In the genomic region with DNA sequence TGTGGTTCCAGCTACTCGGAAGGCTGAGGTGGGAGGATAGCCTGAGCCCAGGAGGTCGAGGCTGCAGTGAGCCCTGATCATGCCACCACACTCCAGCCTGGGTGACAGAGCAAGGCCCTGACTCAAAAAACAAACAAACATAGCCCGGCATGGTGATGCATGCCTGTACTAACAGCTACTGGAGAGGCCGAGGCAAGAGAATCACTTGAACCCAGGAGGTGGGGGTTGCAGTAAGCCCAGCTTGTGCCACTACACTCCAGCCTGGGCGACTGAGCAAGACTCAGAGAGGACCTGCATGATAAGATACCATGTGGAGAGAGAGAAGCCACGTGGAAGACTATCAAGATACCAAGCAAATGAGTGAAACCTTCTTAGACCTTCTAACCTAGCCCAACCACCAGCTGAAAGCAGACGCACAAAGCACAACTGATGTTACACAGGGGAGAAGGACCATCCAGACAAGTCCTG, we compare ENCODE assay signal across 1 cellular context.
A peak's percentile ranks its signal among the peaks of the same experiment; 100 is the strongest.
TF ChIP-seq lines count a peak whose summit lies in the region.

No MANE protein-coding gene starts in this region.

TF ChIP-seq in HepG2, 621 proteins besides CTCF, POLR2A, EP300 and RAD21 (continues in another document):
- TF ChIP-seq GATAD1 (CRISPR knock-in tag; IDR thresholded peaks at IDR 0.05) (peak; percentile 53; the same call in 1 of the 2 replicates), TEAD2 (CRISPR knock-in tag; IDR thresholded peaks at IDR 0.05) (no peak), MNT (IDR thresholded peaks at IDR 0.05) (peak; percentile 46), SOX13 (IDR thresholded peaks at IDR 0.05) (no peak), SOX13 (CRISPR knock-in tag; conservative IDR thresholded peaks at IDR 0.05 in 1 of 2, IDR thresholded peaks at IDR 0.05 in 1 of 2) (peak in 1 of 2 experiments; percentile 64; a peak in 1 of 4 replicates), BRF2 (CRISPR knock-in tag; IDR thresholded peaks at IDR 0.05) (no peak), ZNF350 (CRISPR knock-in tag; IDR thresholded peaks at IDR 0.05; ENCODE audit: borderline replicate concordance, low read depth) (peak; percentile 35; the same call in 1 of the 2 replicates), ZNF75D (CRISPR knock-in tag; IDR thresholded peaks at IDR 0.05; ENCODE audit: borderline replicate concordance) (no peak), POGZ (CRISPR knock-in tag; IDR thresholded peaks at IDR 0.05) (peak; percentile 69; the same call in 1 of the 2 replicates), ZNF562 (CRISPR knock-in tag; IDR thresholded peaks at IDR 0.05; ENCODE audit: borderline replicate concordance) (no peak), NR2F6 (IDR thresholded peaks at IDR 0.05) (no peak), NR2F6 (CRISPR knock-in tag; IDR thresholded peaks at IDR 0.05) (peak; percentile 37; the same call in 1 of the 2 replicates), KDM5A (IDR thresholded peaks at IDR 0.05; ENCODE audit: borderline replicate concordance, low read length) (no peak), CEBPG (CRISPR knock-in tag; IDR thresholded peaks at IDR 0.05) (0 out of 2 replicates have a peak, but pooled peaks have one; percentile 5), ZNF7 (CRISPR knock-in tag; IDR thresholded peaks at IDR 0.05) (peak; percentile 20; the same call in 1 of the 2 replicates), HES4 (CRISPR knock-in tag; IDR thresholded peaks at IDR 0.05; ENCODE audit: borderline replicate concordance) (no peak), ZNF317 (CRISPR knock-in tag; IDR thresholded peaks at IDR 0.05) (no peak), PPARG (CRISPR knock-in tag; conservative IDR thresholded peaks at IDR 0.05) (0 out of 2 replicates have a peak, but pooled peaks have one; percentile 17), GABPB1 (CRISPR knock-in tag; IDR thresholded peaks at IDR 0.05) (peak; percentile 31; the same call in 1 of the 2 replicates), HDAC1 (CRISPR knock-in tag; IDR thresholded peaks at IDR 0.05) (peak; percentile 54; the same call in 1 of the 2 replicates), U2AF2 (IDR thresholded peaks at IDR 0.05; ENCODE audit: low read depth, low read length) (no peak), ATRX (CRISPR knock-in tag; IDR thresholded peaks at IDR 0.05; ENCODE audit: borderline replicate concordance) (no peak), ZFP91 (CRISPR knock-in tag; IDR thresholded peaks at IDR 0.05; ENCODE audit: borderline replicate concordance) (0 out of 2 replicates have a peak, but pooled peaks have one; percentile 38), HOXD1 (CRISPR knock-in tag; IDR thresholded peaks at IDR 0.05) (no peak), ZFP36L1 (CRISPR knock-in tag; IDR thresholded peaks at IDR 0.05) (0 out of 2 replicates have a peak, but pooled peaks have one; percentile 28), ZFY (CRISPR knock-in tag; IDR thresholded peaks at IDR 0.05) (peak; percentile 57), ZNF44 (CRISPR knock-in tag; IDR thresholded peaks at IDR 0.05) (no peak), TEAD3 (CRISPR knock-in tag; optimal IDR thresholded peaks at IDR 0.05; ENCODE audit: borderline replicate concordance) (peak; percentile 85), PRPF4 (IDR thresholded peaks at IDR 0.05; ENCODE audit: low read depth, low read length, poor library complexity, severe bottlenecking) (no peak), KMT2A (CRISPR knock-in tag; IDR thresholded peaks at IDR 0.05) (peak; percentile 48; the same call in 1 of the 2 replicates), WIZ (CRISPR knock-in tag; IDR thresholded peaks at IDR 0.05) (no peak), HBP1 (CRISPR knock-in tag; IDR thresholded peaks at IDR 0.05; ENCODE audit: low read depth) (peak; percentile 41; the same call in 1 of the 2 replicates), CREBL2 (CRISPR knock-in tag; IDR thresholded peaks at IDR 0.05; ENCODE audit: borderline replicate concordance) (no peak), NFKBIZ (CRISPR knock-in tag; IDR thresholded peaks at IDR 0.05) (no peak), HOXA9 (CRISPR knock-in tag; IDR thresholded peaks at IDR 0.05; ENCODE audit: borderline replicate concordance) (no peak), IKZF5 (CRISPR knock-in tag; IDR thresholded peaks at IDR 0.05) (peak; percentile 61; the same call in 1 of the 2 replicates), KLF6 (CRISPR knock-in tag; IDR thresholded peaks at IDR 0.05) (0 out of 2 replicates have a peak, but pooled peaks have one; percentile 26), FOXP1 (IDR thresholded peaks at IDR 0.05) (no peak), FOXP1 (CRISPR knock-in tag; IDR thresholded peaks at IDR 0.05) (peak; percentile 61), ZNF614 (CRISPR knock-in tag; IDR thresholded peaks at IDR 0.05; ENCODE audit: borderline replicate concordance) (peak; percentile 25; the same call in 1 of the 2 replicates), CBX5 (CRISPR knock-in tag; IDR thresholded peaks at IDR 0.05; ENCODE audit: borderline replicate concordance) (peak; percentile 60; the same call in 1 of the 2 replicates), ZNF598 (CRISPR knock-in tag; IDR thresholded peaks at IDR 0.05; ENCODE audit: borderline replicate concordance) (no peak)
- TF ChIP-seq, protein P1, sequence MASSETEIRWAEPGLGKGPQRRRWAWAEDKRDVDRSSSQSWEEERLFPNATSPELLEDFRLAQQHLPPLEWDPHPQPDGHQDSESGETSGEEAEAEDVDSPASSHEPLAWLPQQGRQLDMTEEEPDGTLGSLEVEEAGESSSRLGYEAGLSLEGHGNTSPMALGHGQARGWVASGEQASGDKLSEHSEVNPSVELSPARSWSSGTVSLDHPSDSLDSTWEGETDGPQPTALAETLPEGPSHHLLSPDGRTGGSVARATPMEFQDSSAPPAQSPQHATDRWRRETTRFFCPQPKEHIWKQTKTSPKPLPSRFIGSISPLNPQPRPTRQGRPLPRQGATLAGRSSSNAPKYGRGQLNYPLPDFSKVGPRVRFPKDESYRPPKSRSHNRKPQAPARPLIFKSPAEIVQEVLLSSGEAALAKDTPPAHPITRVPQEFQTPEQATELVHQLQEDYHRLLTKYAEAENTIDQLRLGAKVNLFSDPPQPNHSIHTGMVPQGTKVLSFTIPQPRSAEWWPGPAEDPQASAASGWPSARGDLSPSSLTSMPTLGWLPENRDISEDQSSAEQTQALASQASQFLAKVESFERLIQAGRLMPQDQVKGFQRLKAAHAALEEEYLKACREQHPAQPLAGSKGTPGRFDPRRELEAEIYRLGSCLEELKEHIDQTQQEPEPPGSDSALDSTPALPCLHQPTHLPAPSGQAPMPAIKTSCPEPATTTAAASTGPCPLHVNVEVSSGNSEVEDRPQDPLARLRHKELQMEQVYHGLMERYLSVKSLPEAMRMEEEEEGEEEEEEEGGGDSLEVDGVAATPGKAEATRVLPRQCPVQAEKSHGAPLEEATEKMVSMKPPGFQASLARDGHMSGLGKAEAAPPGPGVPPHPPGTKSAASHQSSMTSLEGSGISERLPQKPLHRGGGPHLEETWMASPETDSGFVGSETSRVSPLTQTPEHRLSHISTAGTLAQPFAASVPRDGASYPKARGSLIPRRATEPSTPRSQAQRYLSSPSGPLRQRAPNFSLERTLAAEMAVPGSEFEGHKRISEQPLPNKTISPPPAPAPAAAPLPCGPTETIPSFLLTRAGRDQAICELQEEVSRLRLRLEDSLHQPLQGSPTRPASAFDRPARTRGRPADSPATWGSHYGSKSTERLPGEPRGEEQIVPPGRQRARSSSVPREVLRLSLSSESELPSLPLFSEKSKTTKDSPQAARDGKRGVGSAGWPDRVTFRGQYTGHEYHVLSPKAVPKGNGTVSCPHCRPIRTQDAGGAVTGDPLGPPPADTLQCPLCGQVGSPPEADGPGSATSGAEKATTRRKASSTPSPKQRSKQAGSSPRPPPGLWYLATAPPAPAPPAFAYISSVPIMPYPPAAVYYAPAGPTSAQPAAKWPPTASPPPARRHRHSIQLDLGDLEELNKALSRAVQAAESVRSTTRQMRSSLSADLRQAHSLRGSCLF (CRISPR knock-in tag; IDR thresholded peaks at IDR 0.05; ENCODE audit: borderline replicate concordance): no peak
- TF ChIP-seq, protein P2, sequence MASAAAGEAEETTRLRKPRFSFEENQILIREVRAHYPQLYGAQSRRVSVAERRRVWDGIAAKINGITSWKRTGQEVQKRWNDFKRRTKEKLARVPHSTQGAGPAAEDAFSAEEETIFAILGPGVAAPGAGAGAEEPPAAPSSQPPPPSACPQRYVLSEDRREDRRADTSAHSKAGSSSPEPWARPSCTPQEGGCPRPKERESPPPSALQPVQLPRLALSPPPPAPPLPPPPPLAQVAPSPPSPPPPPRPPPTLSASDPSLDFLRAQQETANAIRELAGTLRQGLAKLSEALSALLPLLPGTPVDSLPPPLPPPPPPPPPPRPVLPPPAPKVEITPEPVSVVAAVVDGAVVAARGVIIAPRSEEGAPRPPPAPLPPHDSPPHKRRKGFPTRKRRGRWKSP (CRISPR knock-in tag; IDR thresholded peaks at IDR 0.05): no peak
- TF ChIP-seq, protein P3, sequence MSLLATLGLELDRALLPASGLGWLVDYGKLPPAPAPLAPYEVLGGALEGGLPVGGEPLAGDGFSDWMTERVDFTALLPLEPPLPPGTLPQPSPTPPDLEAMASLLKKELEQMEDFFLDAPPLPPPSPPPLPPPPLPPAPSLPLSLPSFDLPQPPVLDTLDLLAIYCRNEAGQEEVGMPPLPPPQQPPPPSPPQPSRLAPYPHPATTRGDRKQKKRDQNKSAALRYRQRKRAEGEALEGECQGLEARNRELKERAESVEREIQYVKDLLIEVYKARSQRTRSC (CRISPR knock-in tag; IDR thresholded peaks at IDR 0.05; ENCODE audit: low read depth): no peak
- TF ChIP-seq, protein P4, sequence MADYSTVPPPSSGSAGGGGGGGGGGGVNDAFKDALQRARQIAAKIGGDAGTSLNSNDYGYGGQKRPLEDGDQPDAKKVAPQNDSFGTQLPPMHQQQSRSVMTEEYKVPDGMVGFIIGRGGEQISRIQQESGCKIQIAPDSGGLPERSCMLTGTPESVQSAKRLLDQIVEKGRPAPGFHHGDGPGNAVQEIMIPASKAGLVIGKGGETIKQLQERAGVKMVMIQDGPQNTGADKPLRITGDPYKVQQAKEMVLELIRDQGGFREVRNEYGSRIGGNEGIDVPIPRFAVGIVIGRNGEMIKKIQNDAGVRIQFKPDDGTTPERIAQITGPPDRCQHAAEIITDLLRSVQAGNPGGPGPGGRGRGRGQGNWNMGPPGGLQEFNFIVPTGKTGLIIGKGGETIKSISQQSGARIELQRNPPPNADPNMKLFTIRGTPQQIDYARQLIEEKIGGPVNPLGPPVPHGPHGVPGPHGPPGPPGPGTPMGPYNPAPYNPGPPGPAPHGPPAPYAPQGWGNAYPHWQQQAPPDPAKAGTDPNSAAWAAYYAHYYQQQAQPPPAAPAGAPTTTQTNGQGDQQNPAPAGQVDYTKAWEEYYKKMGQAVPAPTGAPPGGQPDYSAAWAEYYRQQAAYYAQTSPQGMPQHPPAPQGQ (CRISPR knock-in tag; IDR thresholded peaks at IDR 0.05; ENCODE audit: borderline replicate concordance): no peak
